In the genomic region with DNA sequence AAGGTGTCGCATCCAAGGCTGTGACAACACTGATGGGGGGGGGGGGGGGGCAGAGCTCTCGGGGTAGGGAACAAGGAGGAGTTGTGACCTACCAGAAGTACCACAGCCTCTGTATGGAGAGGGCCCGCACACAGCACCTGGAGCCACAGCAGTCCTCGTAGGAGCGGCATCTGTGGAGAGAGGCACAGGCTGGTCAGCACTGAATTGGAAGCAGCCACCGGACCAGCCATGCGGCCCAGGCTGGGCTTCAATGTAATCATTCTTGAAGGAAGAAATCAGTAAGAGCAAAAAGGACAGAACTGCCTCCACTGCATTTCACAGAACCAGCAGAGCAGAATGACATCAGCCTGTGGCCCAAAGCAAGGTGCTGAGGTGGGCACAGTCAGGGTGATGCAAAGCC, we compare ENCODE assay signal across 22 cellular contexts.
"Had no signal": no experiment of that assay in that cellular context is flagged by ENCODE, and none has a peak within 500 bp of the region (broad histone marks: within the 10 kb centered on the region; RNA-seq: fewer than 3 reads in every experiment).

No MANE protein-coding gene starts in this region.

- H3K27ac ChIP-seq: gastrocnemius medialis, pancreas, prostate gland, sigmoid colon, thoracic aorta, VCaP had no signal

- DNase-seq: activated CD4-positive, alpha-beta memory T cell treated with anti-CD3 and anti-CD28 coated beads for 36 hours; activated CD4-positive, alpha-beta T cell treated with anti-CD3 and anti-CD28 coated beads, Interleukin-2, amount 10 ng/mL, durations not matched to agents 24 days and 14 days; activated CD4-positive, CD25-positive, alpha-beta regulatory T cell treated with anti-CD3 and anti-CD28 coated beads, Interleukin-2, amount 50 U/mL, for 72 hours; activated gamma-delta T cell; activated naive CD4-positive, alpha-beta T cell treated with anti-CD3 and anti-CD28 coated beads, Interleukin-2, amount 10 ng/mL, durations not matched to agents 7 days and 5 days; activated T-cell treated with anti-CD3 and anti-CD28 coated beads for 4 hours; anterior cingulate cortex; effector memory CD4-positive, alpha-beta T cell; erythroblast; gastrocnemius medialis; glutamatergic neuron; left colon; mammary epithelial cell; pancreas; retina; sigmoid colon; stimulated activated CD4-positive, alpha-beta T cell treated with anti-CD3 and anti-CD28 coated beads, Interleukin-1b, Interleukin-23, amount 100 ng/mL, for 48 hours; stimulated activated naive CD4-positive, alpha-beta T cell treated with Interleukin-2 at 50 U/mL for 16 hours; trophoblast cell had no signal

- H3K27ac Mint-ChIP-seq: activated CD4-positive, alpha-beta memory T cell treated with anti-CD3 and anti-CD28 coated beads for 36 hours; activated naive CD4-positive, alpha-beta T cell treated with anti-CD3 and anti-CD28 coated beads, Interleukin-2, amount 10 ng/mL, durations not matched to agents 7 days and 5 days had no signal

- ATAC-seq: gastrocnemius medialis, left colon, pancreas had no signal

- H3K9me3 ChIP-seq: gastrocnemius medialis, pancreas, prostate gland, sigmoid colon, thoracic aorta had no signal

- H3K27me3 Mint-ChIP-seq: activated CD4-positive, alpha-beta memory T cell treated with anti-CD3 and anti-CD28 coated beads for 36 hours; activated CD4-positive, alpha-beta T cell treated with anti-CD3 and anti-CD28 coated beads, Interleukin-2, amount 10 ng/mL, durations not matched to agents 24 days and 14 days; activated naive CD4-positive, alpha-beta T cell treated with anti-CD3 and anti-CD28 coated beads, Interleukin-2, amount 10 ng/mL, durations not matched to agents 7 days and 5 days had no signal

- H3K9me3 Mint-ChIP-seq: activated CD4-positive, alpha-beta memory T cell treated with anti-CD3 and anti-CD28 coated beads for 36 hours; activated CD4-positive, alpha-beta T cell treated with anti-CD3 and anti-CD28 coated beads, Interleukin-2, amount 10 ng/mL, durations not matched to agents 24 days and 14 days; activated naive CD4-positive, alpha-beta T cell treated with anti-CD3 and anti-CD28 coated beads, Interleukin-2, amount 10 ng/mL, durations not matched to agents 7 days and 5 days had no signal

- H3K4me3 Mint-ChIP-seq: activated CD4-positive, alpha-beta memory T cell treated with anti-CD3 and anti-CD28 coated beads for 36 hours; activated CD4-positive, alpha-beta T cell treated with anti-CD3 and anti-CD28 coated beads, Interleukin-2, amount 10 ng/mL, durations not matched to agents 24 days and 14 days; activated naive CD4-positive, alpha-beta T cell treated with anti-CD3 and anti-CD28 coated beads, Interleukin-2, amount 10 ng/mL, durations not matched to agents 7 days and 5 days had no signal

- H3K4me3 ChIP-seq: gastrocnemius medialis, pancreas, prostate gland, sigmoid colon, thoracic aorta had no signal

- H3K27me3 ChIP-seq: gastrocnemius medialis, pancreas, sigmoid colon had no signal

- H3K36me3 ChIP-seq: gastrocnemius medialis, pancreas, prostate gland had no signal

- H3K4me1 ChIP-seq: pancreas, prostate gland had no signal
